In the genomic region with DNA sequence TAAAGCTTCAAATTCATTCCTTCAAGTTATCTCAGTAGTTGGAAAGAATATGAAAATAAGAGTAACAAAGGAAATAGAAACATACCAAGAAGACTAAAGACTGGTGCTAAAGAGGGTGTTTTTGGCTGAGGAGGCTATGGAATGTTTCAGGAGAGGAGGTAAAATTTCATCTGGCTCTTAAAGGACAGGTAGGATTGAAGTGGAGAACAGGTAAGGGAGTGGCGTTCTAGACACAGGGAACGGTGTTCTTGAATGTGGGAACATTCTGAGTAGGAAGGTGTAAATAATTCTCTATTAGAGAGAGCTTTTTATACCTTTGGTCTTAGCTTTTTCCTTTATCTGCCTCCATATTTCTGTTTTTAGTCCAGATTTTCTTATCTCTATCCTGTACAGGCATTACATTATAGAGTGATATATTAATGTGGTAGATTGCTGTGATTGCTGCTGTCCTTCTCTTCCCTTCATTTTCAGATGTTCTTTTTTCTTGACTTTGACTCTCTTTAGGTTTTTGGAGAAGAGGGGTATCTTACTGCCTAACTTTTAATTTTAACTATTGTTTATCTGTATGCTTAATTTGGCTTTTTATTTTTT, we compare ENCODE assay signal across 12 cellular contexts.
"Had no signal": no experiment of that assay in that cellular context is flagged by ENCODE, and none has a peak within 500 bp of the region (broad histone marks: within the 10 kb centered on the region; RNA-seq: fewer than 3 reads in every experiment).

No MANE protein-coding gene starts in this region.

- ATAC-seq: foreskin keratinocyte, left ventricle myocardium superior, pancreas had no signal

- DNase-seq: activated CD4-positive, alpha-beta T cell treated with anti-CD3 and anti-CD28 coated beads for 48 hours; activated CD8-positive, alpha-beta memory T cell treated with anti-CD3 and anti-CD28 coated beads for 24 hours; activated naive CD4-positive, alpha-beta T cell treated with anti-CD3 and anti-CD28 coated beads for 36 hours; adrenal gland; foreskin keratinocyte; left ventricle myocardium superior; mesendoderm; pancreas; retina; T1000 had no signal

- H3K36me3 ChIP-seq: adrenal gland, pancreas had no signal

- FAIRE-seq: endothelial cell of umbilical vein, keratinocyte had no signal

- H3K9me3 ChIP-seq: adrenal gland, pancreas had no signal

- H3K4me3 ChIP-seq: adrenal gland, pancreas had no signal

- H3K27me3 ChIP-seq: adrenal gland, foreskin keratinocyte, pancreas had no signal

- H3K27ac ChIP-seq: adrenal gland, foreskin keratinocyte, pancreas had no signal
